8 cellular contexts compared by ENCODE assay signal in the genomic region with DNA sequence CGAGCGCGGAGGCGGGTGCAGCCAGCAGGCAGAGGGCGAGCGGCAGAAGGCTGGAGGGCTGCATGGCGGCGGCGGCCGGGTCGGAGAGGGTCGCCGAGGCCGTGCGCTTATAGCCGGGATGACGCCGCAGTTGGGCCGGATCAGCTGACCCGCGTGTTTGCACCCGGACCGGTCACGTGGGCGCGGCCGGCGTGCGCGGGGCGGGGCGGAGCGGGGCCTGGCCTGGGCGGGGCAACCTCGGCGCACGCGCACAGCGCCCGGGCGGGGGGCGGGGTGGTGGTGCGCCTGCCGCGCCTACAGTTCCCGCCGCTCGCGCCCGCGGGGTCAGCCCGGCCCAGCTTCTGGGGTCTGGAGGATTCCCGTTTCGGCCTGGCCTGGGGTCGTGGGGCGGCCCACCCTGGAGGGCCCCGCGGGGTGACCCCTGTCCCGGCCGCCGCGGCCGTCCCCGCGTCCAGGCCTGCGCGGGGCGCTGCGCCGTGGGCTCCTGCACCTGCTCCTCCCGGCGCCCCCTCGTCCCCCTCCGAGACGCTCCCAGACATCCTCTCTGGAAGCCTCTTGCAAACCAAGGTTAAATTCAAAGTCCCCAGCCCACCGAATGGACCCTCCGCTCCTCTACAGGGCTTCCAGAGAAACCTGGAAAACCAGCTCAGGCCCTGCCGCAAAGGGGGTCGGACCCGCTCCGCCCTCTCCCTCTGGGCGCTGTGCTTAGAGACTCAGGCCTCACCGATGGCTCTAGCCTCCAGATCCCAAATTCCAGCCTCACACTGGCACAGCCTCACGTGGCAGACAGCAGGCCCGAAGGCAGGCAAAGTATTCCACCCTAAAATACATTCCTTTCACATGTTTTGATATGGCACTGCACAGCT. TPM values are rescaled to one million over a fixed set of nuclear protein-coding genes. Genes with fewer than 3 reads are reported as not detected.
DNase-seq lines count a peak whose midpoint lies in the region; ATAC-seq and TF ChIP-seq lines count a peak whose summit lies in the region.

Gene CTSD (minus strand): TSS at position 132 of the 866 bp plus-strand sequence. CDS start 68 bp downstream, at position 64.

- TF ChIP-seq POLR2A in gastroesophageal sphincter (IDR thresholded peaks at IDR 0.05): peak; percentile 50 to 55

- DNase-seq in DMS153 (lab: John Stamatoyannopoulos, UW): peak; percentile 24
- DNase-seq in SK-MEL-5 (ENCODE audit: low read depth, low spot score): peak; percentile 77
- peak; percentile 70 to 86 (median 76) for DNase-seq in activated naive CD4-positive, alpha-beta T cell (lab: John Stamatoyannopoulos, UW)
- peak in 53 of 56 donors; percentile 50 to 95 (median 82) for DNase-seq in nucleus accumbens (lab: John Stamatoyannopoulos, UW)
- DNase-seq in substantia nigra (lab: John Stamatoyannopoulos, UW): peak; percentile 48 to 96 (median 84)

- TF ChIP-seq EP300 in Ishikawa (IDR thresholded peaks at IDR 0.05; ENCODE audit: borderline replicate concordance) (peak; percentile 27; the same call in 1 of the 2 replicates), gastroesophageal sphincter (IDR thresholded peaks at IDR 0.05) (no peak)

- peak in 1 of 4 experiments; percentile 28 for TF ChIP-seq CTCF in gastroesophageal sphincter (IDR thresholded peaks at IDR 0.05)

- 0 to 10% methylated on average over 2 of the region's 85 CpGs for WGBS in gastroesophageal sphincter (ENCODE audit: low coverage in 1 of 2), 2 donors

- in situ Hi-C loops in SK-MEL-5 (cut with HindIII; ENCODE audit: low pct_unique_long_range_greater_than_20kb, low sequenced_read_pairs): no loop called here

- peaks cover 0 to 53% (median 36%) of the 10 kb centered on the region in 3 donors for H3K4me1 ChIP-seq in gastroesophageal sphincter

- no peaks in the 10 kb centered on the region for H3K27me3 ChIP-seq in gastroesophageal sphincter

- no peak for TF ChIP-seq RAD21 in Ishikawa (IDR thresholded peaks at IDR 0.05; ENCODE audit: low read depth)

- peaks cover 0 to 27% of the 10 kb centered on the region in 2 donors for H3K36me3 ChIP-seq in gastroesophageal sphincter

- ATAC-seq in GM21423 (IDR thresholded peaks at IDR 0.05; ENCODE audit: unreplicated experiment): peak; percentile 71
- ATAC-seq in gastroesophageal sphincter: peak; percentile 84

- H3K4me3 ChIP-seq in gastroesophageal sphincter: peak within 1 kb of the TSS; percentile 83 to 98

- H3K9me3 ChIP-seq in gastroesophageal sphincter: no peaks in the 10 kb centered on the region

- H3K27ac ChIP-seq in gastroesophageal sphincter (peak within 1 kb of the TSS; percentile 48 to 91 (median 81)), substantia nigra (ENCODE audit: low read depth, low read length, poor library complexity, severe bottlenecking) (peak within 1 kb of the TSS; percentile 95)

TF ChIP-seq in Ishikawa, 13 proteins besides CTCF, POLR2A, EP300 and RAD21:
- TF ChIP-seq USF1 (IDR thresholded peaks at IDR 0.05): peak; percentile 97
- TF ChIP-seq ZBTB7A (IDR thresholded peaks at IDR 0.05; ENCODE audit: low read depth): peak; percentile 61; the same call in 1 of the 2 replicates
- no peak; the same call in 1 of the 2 replicates for TF ChIP-seq NFIC (IDR thresholded peaks at IDR 0.05)
- no peak for TF ChIP-seq FOXM1 (IDR thresholded peaks at IDR 0.05; ENCODE audit: borderline replicate concordance, low read depth)
- no peak for TF ChIP-seq YY1 (IDR thresholded peaks at IDR 0.05; ENCODE audit: low read depth)
- no peak; the same call in 1 of the 2 replicates for TF ChIP-seq EGR1 (IDR thresholded peaks at IDR 0.05)
- 0 out of 2 replicates have a peak, but pooled peaks have one; percentile 8 for TF ChIP-seq TEAD4 (IDR thresholded peaks at IDR 0.05)
- TF ChIP-seq, protein P1, sequence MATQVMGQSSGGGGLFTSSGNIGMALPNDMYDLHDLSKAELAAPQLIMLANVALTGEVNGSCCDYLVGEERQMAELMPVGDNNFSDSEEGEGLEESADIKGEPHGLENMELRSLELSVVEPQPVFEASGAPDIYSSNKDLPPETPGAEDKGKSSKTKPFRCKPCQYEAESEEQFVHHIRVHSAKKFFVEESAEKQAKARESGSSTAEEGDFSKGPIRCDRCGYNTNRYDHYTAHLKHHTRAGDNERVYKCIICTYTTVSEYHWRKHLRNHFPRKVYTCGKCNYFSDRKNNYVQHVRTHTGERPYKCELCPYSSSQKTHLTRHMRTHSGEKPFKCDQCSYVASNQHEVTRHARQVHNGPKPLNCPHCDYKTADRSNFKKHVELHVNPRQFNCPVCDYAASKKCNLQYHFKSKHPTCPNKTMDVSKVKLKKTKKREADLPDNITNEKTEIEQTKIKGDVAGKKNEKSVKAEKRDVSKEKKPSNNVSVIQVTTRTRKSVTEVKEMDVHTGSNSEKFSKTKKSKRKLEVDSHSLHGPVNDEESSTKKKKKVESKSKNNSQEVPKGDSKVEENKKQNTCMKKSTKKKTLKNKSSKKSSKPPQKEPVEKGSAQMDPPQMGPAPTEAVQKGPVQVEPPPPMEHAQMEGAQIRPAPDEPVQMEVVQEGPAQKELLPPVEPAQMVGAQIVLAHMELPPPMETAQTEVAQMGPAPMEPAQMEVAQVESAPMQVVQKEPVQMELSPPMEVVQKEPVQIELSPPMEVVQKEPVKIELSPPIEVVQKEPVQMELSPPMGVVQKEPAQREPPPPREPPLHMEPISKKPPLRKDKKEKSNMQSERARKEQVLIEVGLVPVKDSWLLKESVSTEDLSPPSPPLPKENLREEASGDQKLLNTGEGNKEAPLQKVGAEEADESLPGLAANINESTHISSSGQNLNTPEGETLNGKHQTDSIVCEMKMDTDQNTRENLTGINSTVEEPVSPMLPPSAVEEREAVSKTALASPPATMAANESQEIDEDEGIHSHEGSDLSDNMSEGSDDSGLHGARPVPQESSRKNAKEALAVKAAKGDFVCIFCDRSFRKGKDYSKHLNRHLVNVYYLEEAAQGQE (IDR thresholded peaks at IDR 0.05; ENCODE audit: low read depth): no peak
- TF ChIP-seq TCF12 (IDR thresholded peaks at IDR 0.05; ENCODE audit: low read depth): no peak
- TF ChIP-seq, protein P2, sequence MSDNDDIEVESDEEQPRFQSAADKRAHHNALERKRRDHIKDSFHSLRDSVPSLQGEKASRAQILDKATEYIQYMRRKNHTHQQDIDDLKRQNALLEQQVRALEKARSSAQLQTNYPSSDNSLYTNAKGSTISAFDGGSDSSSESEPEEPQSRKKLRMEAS (IDR thresholded peaks at IDR 0.05): peak; percentile 87
- TF ChIP-seq TAF1 (IDR thresholded peaks at IDR 0.05; ENCODE audit: low read depth): peak; percentile 45; the same call in 1 of the 2 replicates
- TF ChIP-seq CEBPB (IDR thresholded peaks at IDR 0.05): no peak

RNA-seq across cellular contexts. Expression of gene CTSD, which starts in this region (rescaled TPM):
- 428 and 450 TPM in 2 replicates for total RNA-seq in SK-MEL-5 (2014; rRNA removed; shearing (Covaris generic))
- polyA plus RNA-seq in SK-MEL-5 (2015; cell fraction: cytosol; rRNA removed): 1,298 and 1,366 TPM in 2 replicates
- polyA plus RNA-seq in SK-MEL-5 (2015; cell fraction: nucleus; rRNA removed): 168 and 178 TPM in 2 replicates
- total RNA-seq in gastroesophageal sphincter: 100 to 1,000 TPM; 182 to 290 (median 238) TPM

Comparison
In these comparisons a context has a peak if more than half of its experiments do, and no peak if none do; other contexts are left out.
1. Peak in every context shown above with its lines: DNase-seq, ATAC-seq, H3K4me3 ChIP-seq and H3K27ac ChIP-seq.
2. DNase-seq: peak in every context shown above with its lines; median percentile 84 in substantia nigra; 82 in nucleus accumbens; 77 in SK-MEL-5; 76 in activated naive CD4-positive, alpha-beta T cell; 24 in DMS153.